ENCODE assay signal across 7 cellular contexts in genomic region chr4:27358269-27358668, GRCh38.
"Had no signal": no experiment of that assay in that cellular context is flagged by ENCODE, and none has a peak within 500 bp of the region (broad histone marks: within the 10 kb centered on the region; RNA-seq: fewer than 3 reads in every experiment).

No MANE protein-coding gene starts in this region.

- H2AFZ ChIP-seq: GM23248 had no signal

- H3K9ac ChIP-seq: GM23248 had no signal

- ATAC-seq: K562 had no signal

- H3K27ac ChIP-seq: GM23248 had no signal

- H3K4me3 Mint-ChIP-seq: H9 had no signal

- H3K4me3 ChIP-seq: GM23248, K562 had no signal

- DNase-seq: GM23248, GOT3, H9, HCEC 1CT, IMR-90, KG1 had no signal
